In genomic region chr19:53988981-53989380, GRCh38 we compare ENCODE assay signal across 32 cellular contexts. TPM values are rescaled to one million over a fixed set of nuclear protein-coding genes. Genes with fewer than 3 reads are reported as not detected.
"Had no signal": no experiment of that assay in that cellular context is flagged by ENCODE, and none has a peak within 500 bp of the region (broad histone marks: within the 10 kb centered on the region; RNA-seq: fewer than 3 reads in every experiment).

No MANE protein-coding gene starts in this region.

- H3K27ac Mint-ChIP-seq: activated B cell treated with CpG ODN at 0.5 μM for 24 hours; activated CD4-positive, alpha-beta memory T cell treated with anti-CD3 and anti-CD28 coated beads, Interleukin-2, amount 10 ng/mL, durations not matched to agents 7 days and 5 days; activated CD8-positive, alpha-beta memory T cell treated with anti-CD3 and anti-CD28 coated beads, Interleukin-2, amount 10 ng/mL, durations not matched to agents 7 days and 5 days; activated naive CD8-positive, alpha-beta T cell treated with anti-CD3 and anti-CD28 coated beads for 36 hours; T-cell; T-helper 17 cell had no signal

- FAIRE-seq: bronchial epithelial cell, RCC 7860 had no signal

- H3K36me3 Mint-ChIP-seq: activated CD8-positive, alpha-beta memory T cell treated with anti-CD3 and anti-CD28 coated beads, Interleukin-2, amount 10 ng/mL, durations not matched to agents 7 days and 5 days; activated naive CD8-positive, alpha-beta T cell treated with anti-CD3 and anti-CD28 coated beads for 36 hours; brain; T-cell had no signal

- H3K4me3 ChIP-seq: ascending aorta had no signal

- H3K9me3 ChIP-seq: ascending aorta had no signal

- DNase-seq: activated B cell treated with CpG ODN at 0.5 μM for 24 hours; activated CD4-positive, alpha-beta memory T cell treated with anti-CD3 and anti-CD28 coated beads, Interleukin-2, amount 10 ng/mL, durations not matched to agents 7 days and 5 days; activated CD4-positive, alpha-beta T cell treated with anti-CD3 and anti-CD28 coated beads for 4 hours; activated CD4-positive, CD25-positive, alpha-beta regulatory T cell treated with anti-CD3 and anti-CD28 coated beads, Interleukin-2, amount 50 U/mL, for 72 hours; activated CD8-positive, alpha-beta memory T cell treated with anti-CD3 and anti-CD28 coated beads for 24 hours; activated CD8-positive, alpha-beta memory T cell treated with anti-CD3 and anti-CD28 coated beads, Interleukin-2, amount 10 ng/mL, durations not matched to agents 7 days and 5 days; activated CD8-positive, alpha-beta memory T cell treated with anti-CD3 and anti-CD28 coated beads, Interleukin-2, amount 50 U/mL, for 48 hours; activated effector memory CD4-positive, alpha-beta T cell treated with Interleukin-2 at 50 U/mL for 16 hours; activated naive CD4-positive, alpha-beta T cell treated with anti-CD3 and anti-CD28 coated beads, Interleukin-2, amount 50 U/mL, for 16 hours; activated naive CD8-positive, alpha-beta T cell treated with anti-CD3 and anti-CD28 coated beads for 36 hours; activated T-cell treated with anti-CD3 and anti-CD28 coated beads, Interleukin-2, amount 50 U/mL, for 48 hours; cerebellar nuclear complex; Karpas-422; NCI-H1105; NCI-H1417 treated with DMSO at 0.1 percent for 48 hours; NCI-H187 treated with DMSO at 0.1 percent for 48 hours; NCI-H2081; NCI-H2171 treated with DMSO at 0.1 percent for 48 hours; NCI-H2227 treated with DMSO at 0.1 percent for 48 hours; NCI-H446; NCI-H510A treated with DMSO at 0.1 percent for 48 hours; PC-3; SIG-M5; T-cell; T-helper 17 cell had no signal

- H3K36me3 ChIP-seq: ascending aorta had no signal

- H3K4me1 Mint-ChIP-seq: activated B cell treated with CpG ODN at 0.5 μM for 24 hours; activated CD4-positive, alpha-beta memory T cell treated with anti-CD3 and anti-CD28 coated beads, Interleukin-2, amount 10 ng/mL, durations not matched to agents 7 days and 5 days; activated CD8-positive, alpha-beta memory T cell treated with anti-CD3 and anti-CD28 coated beads, Interleukin-2, amount 10 ng/mL, durations not matched to agents 7 days and 5 days had no signal

- ATAC-seq: activated CD8-positive, alpha-beta memory T cell treated with anti-CD3 and anti-CD28 coated beads, Interleukin-2, amount 10 ng/mL, durations not matched to agents 7 days and 5 days; PC-3; Right ventricle myocardium inferior; T-cell; T-helper 17 cell had no signal

- H3K9me3 Mint-ChIP-seq: activated B cell treated with CpG ODN at 0.5 μM for 24 hours; activated CD4-positive, alpha-beta memory T cell treated with anti-CD3 and anti-CD28 coated beads, Interleukin-2, amount 10 ng/mL, durations not matched to agents 7 days and 5 days; activated naive CD8-positive, alpha-beta T cell treated with anti-CD3 and anti-CD28 coated beads for 36 hours; brain; T-cell had no signal

- H3K4me3 Mint-ChIP-seq: activated B cell treated with CpG ODN at 0.5 μM for 24 hours; activated CD4-positive, alpha-beta memory T cell treated with anti-CD3 and anti-CD28 coated beads, Interleukin-2, amount 10 ng/mL, durations not matched to agents 7 days and 5 days; activated CD8-positive, alpha-beta memory T cell treated with anti-CD3 and anti-CD28 coated beads, Interleukin-2, amount 10 ng/mL, durations not matched to agents 7 days and 5 days; activated naive CD8-positive, alpha-beta T cell treated with anti-CD3 and anti-CD28 coated beads for 36 hours; T-cell; T-helper 17 cell had no signal

- H3K27ac ChIP-seq: ascending aorta had no signal

RNA-seq across cellular contexts. Expression of gene CACNG6, which starts 2.5 kb away (rescaled TPM):
- total RNA-seq: activated B cell treated with CpG ODN at 0.5 μM for 24 hours; activated CD4-positive, alpha-beta memory T cell treated with anti-CD3 and anti-CD28 coated beads, Interleukin-2, amount 10 ng/mL, durations not matched to agents 7 days and 5 days; activated CD8-positive, alpha-beta memory T cell treated with anti-CD3 and anti-CD28 coated beads, Interleukin-2, amount 10 ng/mL, durations not matched to agents 7 days and 5 days; activated naive CD8-positive, alpha-beta T cell treated with anti-CD3 and anti-CD28 coated beads for 36 hours; ascending aorta; MCF 10A; PC-3; Right ventricle myocardium inferior; SK-MEL-5; T-cell; T-helper 17 cell had no signal

RNA-seq across cellular contexts. Expression of gene CACNG8, which starts 26.2 kb away (rescaled TPM):
- total RNA-seq: activated B cell treated with CpG ODN at 0.5 μM for 24 hours; activated CD8-positive, alpha-beta memory T cell treated with anti-CD3 and anti-CD28 coated beads, Interleukin-2, amount 10 ng/mL, durations not matched to agents 7 days and 5 days; activated naive CD8-positive, alpha-beta T cell treated with anti-CD3 and anti-CD28 coated beads for 36 hours; bronchial epithelial cell; SK-MEL-5 had no signal
